In genomic region chr9:34592895-34593601, GRCh38 we compare ENCODE assay signal across 8 cellular contexts. TPM values are rescaled to one million over a fixed set of nuclear protein-coding genes. Genes with fewer than 3 reads are reported as not detected.
DNase-seq lines count a peak whose midpoint lies in the region; ATAC-seq and TF ChIP-seq lines count a peak whose summit lies in the region.

No MANE protein-coding gene starts in this region.

- ATAC-seq in central memory CD8-positive, alpha-beta T cell (replicated peaks; ENCODE audit: extremely low read depth, poor library complexity, severe bottlenecking) = no peak

- H3K9me3 ChIP-seq in tibial artery (no peaks in the 10 kb centered on the region), Caco-2 (no peaks in the 10 kb centered on the region)

- H3K27me3 ChIP-seq in tibial artery = peaks cover 0 to 42% of the 10 kb centered on the region in 2 donors
- H3K27me3 ChIP-seq in Caco-2 (replicated peaks; ENCODE audit: control insufficient read depth, insufficient read depth, low read length) = peaks cover 4% of the 10 kb centered on the region

- POLR2A ChIA-PET in Caco-2 (lab: Charles Lee) = no interaction called here

- H3K4me1 Mint-ChIP-seq in T-helper 2 cell treated with Interferon-gamma antibody and Interleukin-4, amounts not matched to agents 5 μg/mL and 100 μg/mL, for 36 hours (ENCODE audit: low read depth) = peaks cover 10% of the 10 kb centered on the region
- peaks cover 28% of the 10 kb centered on the region for H3K4me1 Mint-ChIP-seq in central memory CD8-positive, alpha-beta T cell
- peaks cover 18% of the 10 kb centered on the region for H3K4me1 Mint-ChIP-seq in Caco-2 (ENCODE audit: low read depth, unreplicated experiment)

- no peak for TF ChIP-seq CTCF in tibial artery (IDR thresholded peaks at IDR 0.05)
- no peak for TF ChIP-seq CTCF in Caco-2 (IDR thresholded peaks at IDR 0.05; ENCODE audit: insufficient read depth in 1 of 2, low read depth in 1 of 2, low read length in 1 of 2, severe bottlenecking in 1 of 2, unreplicated experiment in 1 of 2)

- peak overlapping the region; percentile 0 for H3K4me3 Mint-ChIP-seq in T-helper 2 cell treated with Interferon-gamma antibody and Interleukin-4, amounts not matched to agents 5 μg/mL and 100 μg/mL, for 36 hours
- H3K4me3 Mint-ChIP-seq in central memory CD8-positive, alpha-beta T cell = peak overlapping the region; percentile 80
- H3K4me3 Mint-ChIP-seq in Caco-2 (ENCODE audit: unreplicated experiment) = no peak overlapping the region

- no peak overlapping the region for H3K27ac Mint-ChIP-seq in T-helper 2 cell treated with Interferon-gamma antibody and Interleukin-4, amounts not matched to agents 5 μg/mL and 100 μg/mL, for 36 hours
- no peak overlapping the region for H3K27ac Mint-ChIP-seq in central memory CD8-positive, alpha-beta T cell (ENCODE audit: low read depth)
- H3K27ac Mint-ChIP-seq in Caco-2 (ENCODE audit: unreplicated experiment) = no peak overlapping the region

- peaks cover 69% of the 10 kb centered on the region for H3K27me3 Mint-ChIP-seq in T-helper 2 cell treated with Interferon-gamma antibody and Interleukin-4, amounts not matched to agents 5 μg/mL and 100 μg/mL, for 36 hours (ENCODE audit: low read depth)
- peaks cover 68% of the 10 kb centered on the region for H3K27me3 Mint-ChIP-seq in central memory CD8-positive, alpha-beta T cell
- peaks cover 42% of the 10 kb centered on the region for H3K27me3 Mint-ChIP-seq in Caco-2 (ENCODE audit: insufficient read depth, unreplicated experiment)

- no peak for DNase-seq in T-helper 2 cell treated with Interferon-gamma antibody and Interleukin-4, amounts not matched to agents 5 μg/mL and 100 μg/mL, for 36 hours (ENCODE audit: low spot score)
- DNase-seq in T-helper 2 cell (no peak), left kidney (ENCODE audit: low read depth, low spot score) (peak; percentile 71), tibial artery (peak; percentile 85 to 88), Caco-2 (no peak), pons (ENCODE audit: low spot score) (no peak), NCI-H510A treated with DMSO at 0.1 percent for 48 hours (lab: John Stamatoyannopoulos, UW) (no peak)
- DNase-seq in central memory CD8-positive, alpha-beta T cell (ENCODE audit: low spot score in 2 of 2) = no peak

- peak overlapping the region; percentile 40 to 67 for H3K27ac ChIP-seq in tibial artery

- CTCF ChIA-PET in Caco-2 (lab: Charles Lee) = interaction anchor here (2.7 kb wide), 1 partner anchor 189 kb away, joined by 37 read pairs; no protein-coding TSS in a partner anchor

- no peaks in the 10 kb centered on the region for H3K36me3 ChIP-seq in tibial artery
- H3K36me3 ChIP-seq in Caco-2 (ENCODE audit: control insufficient read depth, insufficient read depth, low read length) = no peaks in the 10 kb centered on the region

- H3K4me3 ChIP-seq in tibial artery (peak overlapping the region in 1 of 2 donors; percentile 13), Caco-2 (ENCODE audit: low read depth, low read length) (no peak overlapping the region)

- no TSS peak for BruUV-seq in Caco-2 (replicated peaks; lab: Mats Ljungman, UMichigan)

- H3K4me1 ChIP-seq in tibial artery (peaks cover 0 to 63% (median 48%) of the 10 kb centered on the region in 4 donors), Caco-2 (peaks cover 15% of the 10 kb centered on the region)

- H3K9me3 Mint-ChIP-seq in T-helper 2 cell treated with Interferon-gamma antibody and Interleukin-4, amounts not matched to agents 5 μg/mL and 100 μg/mL, for 36 hours = no peaks in the 10 kb centered on the region
- no peaks in the 10 kb centered on the region for H3K9me3 Mint-ChIP-seq in central memory CD8-positive, alpha-beta T cell
- H3K9me3 Mint-ChIP-seq in Caco-2 (ENCODE audit: unreplicated experiment) = no peaks in the 10 kb centered on the region

- H3K36me3 Mint-ChIP-seq in T-helper 2 cell treated with Interferon-gamma antibody and Interleukin-4, amounts not matched to agents 5 μg/mL and 100 μg/mL, for 36 hours (ENCODE audit: low read depth) = no peaks in the 10 kb centered on the region
- H3K36me3 Mint-ChIP-seq in central memory CD8-positive, alpha-beta T cell (ENCODE audit: insufficient read depth) = peaks cover 4% of the 10 kb centered on the region
- H3K36me3 Mint-ChIP-seq in Caco-2 (ENCODE audit: insufficient read depth, unreplicated experiment) = no peaks in the 10 kb centered on the region

- intact Hi-C loops in tibial artery (cut with DNase I; ENCODE audit: low total_unique reads) = loop anchor here (5.0 kb wide), 3 partner anchors 46 to 261 kb away; no protein-coding TSS in a partner anchor
- intact Hi-C loops in Caco-2 (cut with micrococcal nuclease; ENCODE audit: unreplicated experiment) = no loop called here

RNA-seq across cellular contexts. Expression of gene CNTFR, which starts 3.5 kb away (rescaled TPM):
- total RNA-seq in Caco-2 (2022) = 0.26 and 0.39 TPM in 2 replicates

RNA-seq across cellular contexts. Expression of gene RPP25L, which starts 18.8 kb away (rescaled TPM):
- total RNA-seq in Caco-2 (2022) = 26.2 and 27.4 TPM in 2 replicates

RNA-seq across cellular contexts. Expression of gene DCTN3, which starts 27.2 kb away (rescaled TPM):
- total RNA-seq in Caco-2 (2022) = 66.1 and 70.0 TPM in 2 replicates

RNA-seq across cellular contexts. Expression of gene ARID3C, which starts 35.8 kb away (rescaled TPM):
- not detected in 2 replicates for total RNA-seq in Caco-2 (2022)

RNA-seq across cellular contexts. Expression of gene SIGMAR1, which starts 44.5 kb away (rescaled TPM):
- 102 and 103 TPM in 2 replicates for total RNA-seq in Caco-2 (2022)

Comparison
In these comparisons a context has a peak if more than half of its experiments do, and no peak if none do; other contexts are left out.
1. DNase-seq: peak in left kidney (single experiment) and tibial artery (2 of 2); none in T-helper 2 cell treated with Interferon-gamma antibody and Interleukin-4, amounts not matched to agents 5 μg/mL and 100 μg/mL, for 36 hours (single experiment), T-helper 2 cell (0 of 5), central memory CD8-positive, alpha-beta T cell (0 of 2), Caco-2 (0 of 2), pons (single experiment) and NCI-H510A treated with DMSO at 0.1 percent for 48 hours (single experiment).